ENCODE assay signal across 8 cellular contexts in the genomic region with DNA sequence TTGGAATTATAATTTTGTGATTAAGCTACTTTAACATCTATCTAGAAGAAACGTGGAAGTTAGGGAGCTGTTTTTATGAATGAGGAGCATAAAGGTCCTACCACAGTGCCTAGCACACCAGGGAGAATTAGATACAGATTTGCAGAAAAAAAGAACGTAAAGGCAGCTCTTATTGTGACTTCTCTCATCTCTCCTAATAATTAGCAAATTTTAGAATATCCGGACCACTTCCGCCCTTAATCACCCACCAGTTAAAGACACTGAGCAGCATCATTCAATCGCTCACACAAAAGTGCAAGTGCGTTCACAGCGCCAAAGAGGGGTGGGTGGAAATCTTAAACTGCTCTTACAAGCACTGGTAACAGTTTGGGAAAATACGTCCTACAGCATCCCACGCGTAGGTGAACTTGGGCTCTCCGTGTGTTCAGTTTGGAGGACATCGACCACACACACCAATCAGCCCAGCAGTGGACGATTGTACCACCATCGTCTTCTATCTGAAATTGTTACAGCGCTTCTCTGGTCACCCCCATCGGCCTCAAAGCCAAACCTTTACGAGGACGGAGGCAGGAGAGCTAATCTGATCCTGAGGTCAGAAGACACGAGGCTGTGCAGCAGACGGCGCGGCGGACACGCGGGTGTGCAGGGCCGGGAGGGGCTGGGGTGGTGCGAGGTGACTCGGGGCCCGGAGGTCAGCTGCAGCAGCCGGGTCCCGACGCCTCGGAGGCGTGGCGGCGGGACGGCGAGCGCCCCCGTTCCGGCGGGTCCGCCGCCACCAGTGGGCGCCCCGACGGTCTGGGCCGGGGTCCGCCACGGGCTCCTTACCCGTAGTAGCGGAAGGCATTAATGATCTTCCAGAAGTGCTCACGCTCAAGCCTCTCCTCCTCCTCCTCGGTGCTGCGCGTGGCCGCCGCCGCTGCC. TPM values are rescaled to one million over a fixed set of nuclear protein-coding genes. Genes with fewer than 3 reads are reported as not detected.
DNase-seq lines count a peak whose midpoint lies in the region; ATAC-seq and TF ChIP-seq lines count a peak whose summit lies in the region.

No MANE protein-coding gene starts in this region.

- peak overlapping the region; percentile 94 for H3K4me3 Mint-ChIP-seq in activated naive CD4-positive, alpha-beta T cell treated with anti-CD3 and anti-CD28 coated beads, Interleukin-2, amount 10 ng/mL, durations not matched to agents 7 days and 5 days
- H3K4me3 Mint-ChIP-seq in glutamatergic neuron (ENCODE audit: unreplicated experiment): peak overlapping the region; percentile 98

- peaks cover 5% of the 10 kb centered on the region for H4K20me1 ChIP-seq in PC-9 (ENCODE audit: insufficient read depth)

- 0 to 1% (median 0%) methylated on average over 54 to 59 of the region's 59 CpGs for WGBS in ovary, 3 donors
- 0% methylated on average over 7 to 46 of the region's 59 CpGs for WGBS in transverse colon (ENCODE audit: low coverage in 1 of 2), 2 donors

- BruUV-seq in PC-9 (replicated peaks; lab: Mats Ljungman, UMichigan): TSS peak; percentile 59

- DNase-seq in C1 segment of cervical spinal cord (lab: John Stamatoyannopoulos, UW) (peak in 10 of 14 donors; percentile 30 to 85 (median 68)), GM19238 (ENCODE audit: insufficient read length, low spot score) (peak; percentile 41), PC-9 (peak; percentile 47 to 60), glutamatergic neuron (peak; percentile 71), ovary (peak; percentile 34 to 69 (median 64)), transverse colon (peak; percentile 79)
- peak; percentile 65 for DNase-seq in activated naive CD4-positive, alpha-beta T cell treated with anti-CD3 and anti-CD28 coated beads, Interleukin-2, amount 10 ng/mL, durations not matched to agents 7 days and 5 days

- no peak for TF ChIP-seq CTCF in PC-9 (conservative IDR thresholded peaks at IDR 0.05)
- TF ChIP-seq CTCF in glutamatergic neuron (IDR thresholded peaks at IDR 0.05; ENCODE audit: partially characterized antibody, unreplicated experiment): no peak
- TF ChIP-seq CTCF in ovary (IDR thresholded peaks at IDR 0.05): peak in 1 of 3 donors; percentile 38
- TF ChIP-seq CTCF in transverse colon (IDR thresholded peaks at IDR 0.05): peak in 1 of 5 experiments; percentile 29

- H3K27me3 Mint-ChIP-seq in activated naive CD4-positive, alpha-beta T cell treated with anti-CD3 and anti-CD28 coated beads, Interleukin-2, amount 10 ng/mL, durations not matched to agents 7 days and 5 days: peaks cover 5% of the 10 kb centered on the region
- H3K27me3 Mint-ChIP-seq in glutamatergic neuron (ENCODE audit: unreplicated experiment): no peaks in the 10 kb centered on the region

- in situ Hi-C loops in transverse colon (cut with MboI; ENCODE audit: low pct_ligation_motif_present in 1 of 4, low pct_unique_long_range_greater_than_20kb in 1 of 4, low sequenced_read_pairs in 3 of 4): loop anchor here in 1 of 4 donors (10.0 kb wide), 1 partner anchor 47 kb away; no protein-coding TSS in a partner anchor

- no peaks in the 10 kb centered on the region for H3K9me3 ChIP-seq in PC-9 (ENCODE audit: insufficient read depth, low read depth)
- H3K9me3 ChIP-seq in ovary: no peaks in the 10 kb centered on the region
- no peaks in the 10 kb centered on the region for H3K9me3 ChIP-seq in transverse colon

- POLR2A ChIA-PET in PC-9 (lab: Charles Lee; ENCODE audit: unreplicated experiment): interaction anchor here (0.7 to 1.3 kb wide), 2 partner anchors 41 to 61 kb away, joined by 3 to 20 read pairs; partner anchors contain the start of genes NMRK1 and OSTF1

- peak overlapping the region; percentile 88 for H3K4me2 ChIP-seq in PC-9

- H2AFZ ChIP-seq in PC-9: peak overlapping the region; percentile 87

- no peak for TF ChIP-seq EP300 in ovary (IDR thresholded peaks at IDR 0.05)
- no peak for TF ChIP-seq EP300 in transverse colon (IDR thresholded peaks at IDR 0.05; ENCODE audit: low read depth)

- no peaks in the 10 kb centered on the region for H3K9me3 Mint-ChIP-seq in activated naive CD4-positive, alpha-beta T cell treated with anti-CD3 and anti-CD28 coated beads, Interleukin-2, amount 10 ng/mL, durations not matched to agents 7 days and 5 days
- peaks cover 5% of the 10 kb centered on the region for H3K9me3 Mint-ChIP-seq in glutamatergic neuron (ENCODE audit: unreplicated experiment)

- no peaks in the 10 kb centered on the region for H3K27me3 ChIP-seq in PC-9 (ENCODE audit: insufficient read depth, low read depth)
- H3K27me3 ChIP-seq in ovary: no peaks in the 10 kb centered on the region
- no peaks in the 10 kb centered on the region for H3K27me3 ChIP-seq in transverse colon

- CTCF ChIA-PET in PC-9 (lab: Charles Lee): interaction anchor here (0.6 to 2.9 kb wide), 4 partner anchors 29 to 76 kb away, joined by 3 to 13 read pairs (median 8); partner anchors contain the start of gene C9orf40
- CTCF ChIA-PET in activated naive CD4-positive, alpha-beta T cell treated with anti-CD3 and anti-CD28 coated beads, Interleukin-2, amount 10 ng/mL, durations not matched to agents 7 days and 5 days (lab: Charles Lee): interaction anchor here (0.8 to 2.8 kb wide), 10 partner anchors 25 to 254 kb away, joined by 3 to 10 read pairs (median 3); partner anchors contain the start of genes C9orf40, NMRK1 and OSTF1

- peaks cover 51% of the 10 kb centered on the region for H3K79me2 ChIP-seq in PC-9 (ENCODE audit: low read depth)

- no peaks in the 10 kb centered on the region for H3K36me3 ChIP-seq in PC-9 (ENCODE audit: low read depth)
- no peaks in the 10 kb centered on the region for H3K36me3 ChIP-seq in ovary
- no peaks in the 10 kb centered on the region for H3K36me3 ChIP-seq in transverse colon

- H3K27ac Mint-ChIP-seq in activated naive CD4-positive, alpha-beta T cell treated with anti-CD3 and anti-CD28 coated beads, Interleukin-2, amount 10 ng/mL, durations not matched to agents 7 days and 5 days: peak overlapping the region; percentile 97
- H3K27ac Mint-ChIP-seq in glutamatergic neuron (ENCODE audit: unreplicated experiment): peak overlapping the region; percentile 89

- peak; percentile 43 for ATAC-seq in HG03342 (IDR thresholded peaks at IDR 0.05; ENCODE audit: unreplicated experiment)

- H3K4me1 Mint-ChIP-seq in activated naive CD4-positive, alpha-beta T cell treated with anti-CD3 and anti-CD28 coated beads, Interleukin-2, amount 10 ng/mL, durations not matched to agents 7 days and 5 days: peaks cover 50% of the 10 kb centered on the region
- H3K4me1 Mint-ChIP-seq in glutamatergic neuron (ENCODE audit: low read depth, unreplicated experiment): peaks cover 2% of the 10 kb centered on the region

- intact Hi-C loops in PC-9 (cut with micrococcal nuclease; ENCODE audit: unreplicated experiment): loop anchor here (1.0 to 5.0 kb wide), 6 partner anchors 61 to 1365 kb away; partner anchors contain the start of genes C9orf40, NMRK1, OSTF1 and RFK
- intact Hi-C loops in ovary (cut with DNase I): loop anchor here in 2 of 4 donors (5.0 to 10.0 kb wide), 3 partner anchors 47 to 73 kb away; partner anchors contain the start of gene C9orf40 (in 1 of the 2)
- intact Hi-C loops in transverse colon (cut with DNase I; ENCODE audit: low total_unique reads): no loop called here

- peak overlapping the region; percentile 77 for H3K27ac ChIP-seq in PC-9
- peak overlapping the region; percentile 72 to 94 for H3K27ac ChIP-seq in ovary
- peak overlapping the region; percentile 94 to 100 (median 97) for H3K27ac ChIP-seq in transverse colon

- H3K4me1 ChIP-seq in PC-9 (replicated peaks; ENCODE audit: insufficient read depth): peaks cover 34% of the 10 kb centered on the region
- H3K4me1 ChIP-seq in ovary (ENCODE audit: insufficient read depth): peaks cover 2% of the 10 kb centered on the region
- H3K4me1 ChIP-seq in transverse colon: peaks cover 3 to 30% (median 22%) of the 10 kb centered on the region in 4 donors

- H3K9me2 ChIP-seq in PC-9 (ENCODE audit: insufficient read depth): no peaks in the 10 kb centered on the region

- H3K36me3 Mint-ChIP-seq in activated naive CD4-positive, alpha-beta T cell treated with anti-CD3 and anti-CD28 coated beads, Interleukin-2, amount 10 ng/mL, durations not matched to agents 7 days and 5 days: peaks cover 10% of the 10 kb centered on the region
- no peaks in the 10 kb centered on the region for H3K36me3 Mint-ChIP-seq in glutamatergic neuron (ENCODE audit: unreplicated experiment)

- TF ChIP-seq POLR2A in ovary (IDR thresholded peaks at IDR 0.05): no peak
- TF ChIP-seq POLR2A in transverse colon (IDR thresholded peaks at IDR 0.05): no peak

- H3K4me3 ChIP-seq in PC-9 (peak overlapping the region; percentile 65), ovary (peak overlapping the region; percentile 88), transverse colon (peak overlapping the region; percentile 67 to 94 (median 78))

- no peaks in the 10 kb centered on the region for H3F3A ChIP-seq in PC-9 (ENCODE audit: insufficient read depth, low read depth)

RNA-seq across cellular contexts. Expression of gene CARNMT1, which starts 0.6 kb away (rescaled TPM):
- total RNA-seq in PC-9 (2021) (20.5 and 21.5 TPM in 2 replicates), glutamatergic neuron (ENCODE audit: unreplicated experiment) (7.1 TPM), ovary (10 to 100 TPM; 10.5 to 21.9 (median 17.1) TPM), transverse colon (10 to 100 TPM; 21.7 to 29.1 (median 25.1) TPM)
- 1 to 10 TPM; 3.7 to 9.5 TPM for polyA plus RNA-seq in ovary

Comparison
In these comparisons a context has a peak if more than half of its experiments do, and no peak if none do; other contexts are left out.
1. Peak in every context shown above with its lines: DNase-seq, ATAC-seq, H3K4me3 ChIP-seq and H3K27ac ChIP-seq.